Comparison of ENCODE assay signal across 8 cellular contexts in the genomic region with DNA sequence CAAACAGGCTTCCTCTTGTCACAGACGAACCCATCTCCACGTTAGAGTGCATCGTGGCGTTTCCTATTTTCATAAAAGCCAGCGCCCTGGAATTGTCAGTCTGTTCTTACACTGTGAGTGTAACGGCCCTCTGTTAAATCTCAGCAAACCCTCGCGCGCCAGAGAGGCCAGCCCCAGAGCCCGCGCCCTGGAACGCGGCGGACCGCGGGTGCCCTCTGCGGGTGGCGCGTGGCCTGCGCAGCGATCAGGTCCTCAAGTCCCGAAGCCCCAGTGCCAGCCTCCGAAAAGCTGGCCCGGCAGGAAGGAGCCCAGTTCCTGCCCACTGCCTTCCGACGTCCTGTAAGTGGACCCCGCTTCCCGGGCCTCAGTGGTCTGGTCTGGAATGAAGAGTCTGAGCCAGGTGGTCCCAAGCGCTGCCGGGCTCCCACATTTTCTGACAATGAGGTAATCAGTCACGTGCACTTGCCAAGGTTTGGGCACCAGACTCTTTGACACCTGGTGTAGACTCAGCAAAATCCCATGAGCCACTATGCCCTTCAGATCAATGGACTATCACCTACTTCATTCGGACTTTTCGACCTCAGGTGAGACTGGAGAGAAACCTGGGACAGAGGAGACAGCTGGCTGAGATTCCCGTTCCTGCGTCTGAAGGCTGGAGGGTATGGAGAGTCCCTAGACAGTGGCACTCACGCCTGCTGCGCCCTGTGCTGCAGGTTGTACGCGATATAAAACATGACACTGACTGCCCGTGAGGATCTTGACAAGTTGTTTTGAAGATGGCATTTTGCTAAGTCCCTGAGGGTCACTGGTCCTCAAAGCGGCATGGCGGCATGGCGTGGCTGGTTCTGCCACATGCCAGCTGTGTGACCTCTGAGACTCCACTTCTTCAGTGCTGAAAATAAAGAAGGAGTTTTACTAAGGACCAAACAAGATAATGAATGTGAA.
A peak's percentile ranks its signal among the peaks of the same experiment; 100 is the strongest.
DNase-seq lines count a peak whose midpoint lies in the region.

No MANE protein-coding gene starts in this region.

- DNase-seq in HAP-1 (ENCODE audit: low spot score in 2 of 2): peak; percentile 56 to 84
- DNase-seq in MG63: peak; percentile 77
- DNase-seq in T-helper 1 cell: peak; percentile 31 to 79 (median 49)
- DNase-seq in anterior cingulate cortex (lab: John Stamatoyannopoulos, UW): peak in 57 of 58 donors; percentile 9 to 85 (median 63)
- peak; percentile 78 for DNase-seq in hepatic stellate cell (ENCODE audit: low spot score)
- peak; percentile 95 for DNase-seq in retina
- no peak for DNase-seq in GF-D8 (lab: John Stamatoyannopoulos, UW)

- H3K4me1 ChIP-seq in HAP-1: peaks cover 6% of the 10 kb centered on the region; the same call in 1 of the 2 replicates

- peaks cover 4% of the 10 kb centered on the region for H3K27me3 ChIP-seq in HAP-1 (ENCODE audit: low read depth)
- H3K27me3 ChIP-seq in MG63: no peaks in the 10 kb centered on the region

- in situ Hi-C loops in HAP-1 (cut with MboI; ENCODE audit: low sequenced_read_pairs): no loop called here

- H3K36me3 ChIP-seq in HAP-1 (replicated peaks) (no peaks in the 10 kb centered on the region), MG63 (no peaks in the 10 kb centered on the region)

- peak overlapping the region; percentile 21; the same call in 1 of the 2 replicates for H3K4me3 ChIP-seq in GM08714 (ENCODE audit: low read length)
- peak overlapping the region; percentile 21 for H3K4me3 ChIP-seq in HAP-1
- peak overlapping the region; percentile 48 for H3K4me3 ChIP-seq in MG63

- H3K9me3 ChIP-seq in HAP-1 (no peaks in the 10 kb centered on the region), MG63 (no peaks in the 10 kb centered on the region)
